Comparison of ENCODE assay signal across 10 cellular contexts in genomic region chr5:136193396-136193935, GRCh38. TPM values are rescaled to one million over a fixed set of nuclear protein-coding genes. Genes with fewer than 3 reads are reported as not detected.
DNase-seq lines count a peak whose midpoint lies in the region; ATAC-seq and TF ChIP-seq lines count a peak whose summit lies in the region.
"Had no signal": no experiment of that assay in that cellular context is flagged by ENCODE, and none has a peak within 500 bp of the region (broad histone marks: within the 10 kb centered on the region; RNA-seq: fewer than 3 reads in every experiment).

No MANE protein-coding gene starts in this region.

- H3K9me3 ChIP-seq in duodenal mucosa (ENCODE audit: control insufficient read depth in 1 of 2, low read length in 2 of 2) (no peaks in the 10 kb centered on the region), tibial artery (no peaks in the 10 kb centered on the region)

- H3K27ac Mint-ChIP-seq in mesothelial cell of epicardium, result no peak overlapping the region
- H3K27ac Mint-ChIP-seq: B cell had no signal

- no peaks in the 10 kb centered on the region for H3K36me3 ChIP-seq in duodenal mucosa (ENCODE audit: control insufficient read depth in 1 of 2, insufficient read depth in 2 of 2, low read length in 2 of 2)
- H3K36me3 ChIP-seq in tibial artery, result peaks cover 0 to 9% (median 6%) of the 10 kb centered on the region in 3 donors

- ATAC-seq in HG03196 (IDR thresholded peaks at IDR 0.05; ENCODE audit: unreplicated experiment), result no peak

- TF ChIP-seq CTCF in mesothelial cell of epicardium (IDR thresholded peaks at IDR 0.05; ENCODE audit: unreplicated experiment) (no peak), tibial artery (IDR thresholded peaks at IDR 0.05) (no peak)

- no peaks in the 10 kb centered on the region for H3K9me3 Mint-ChIP-seq in mesothelial cell of epicardium

- H3K4me3 ChIP-seq in duodenal mucosa (ENCODE audit: low read depth in 1 of 2, low read length in 2 of 2) (peak overlapping the region; percentile 76 to 81), tibial artery (peak overlapping the region; percentile 43 to 55)

- intact Hi-C loops in tibial artery (cut with DNase I; ENCODE audit: low total_unique reads), result loop anchor here (10.0 kb wide), 1 partner anchor 59 kb away; the partner anchor contains the start of gene SMAD5

- no peaks in the 10 kb centered on the region for H3K27me3 ChIP-seq in duodenal mucosa (ENCODE audit: control insufficient read depth in 1 of 2, insufficient read depth in 2 of 2, low read length in 2 of 2)
- H3K27me3 ChIP-seq in tibial artery, result peaks cover 0 to 22% of the 10 kb centered on the region in 2 donors

- H3K27me3 Mint-ChIP-seq in mesothelial cell of epicardium (ENCODE audit: low read depth), result peaks cover 58% of the 10 kb centered on the region

- H3K27ac ChIP-seq in duodenal mucosa (ENCODE audit: low read depth, low read length) (no peak overlapping the region), tibial artery (no peak overlapping the region)

- H3K36me3 Mint-ChIP-seq in mesothelial cell of epicardium, result peaks cover 8% of the 10 kb centered on the region

- H3K4me1 ChIP-seq in duodenal mucosa (ENCODE audit: control insufficient read depth in 1 of 2, insufficient read depth in 2 of 2, low read length in 2 of 2), result peaks cover 53% of the 10 kb centered on the region in 2 donors
- peaks cover 0 to 39% (median 23%) of the 10 kb centered on the region in 4 donors for H3K4me1 ChIP-seq in tibial artery

- H3K9ac ChIP-seq in duodenal mucosa (ENCODE audit: low read depth in 1 of 2, low read length in 2 of 2), result peak overlapping the region; percentile 43 to 77

- peaks cover 9% of the 10 kb centered on the region for H3K4me1 Mint-ChIP-seq in mesothelial cell of epicardium

- peak; percentile 45 for DNase-seq in activated effector memory CD4-positive, alpha-beta T cell treated with anti-CD3 and anti-CD28 coated beads, Interleukin-2, amount 50 U/mL, for 16 hours
- DNase-seq in activated effector memory CD4-positive, alpha-beta T cell treated with Interleukin-2 at 50 U/mL for 16 hours, result no peak
- peak in 1 of 2 experiments; percentile 37 for DNase-seq in mesothelial cell of epicardium (ENCODE audit: low spot score in 2 of 2, unreplicated experiment in 2 of 2)
- no peak for DNase-seq in tibial artery
- no peak for DNase-seq in NCI-H1930 (lab: John Stamatoyannopoulos, UW)
- DNase-seq in anterior cingulate cortex (lab: John Stamatoyannopoulos, UW), result no peak
- DNase-seq: NCI-H524 treated with DMSO at 0.1 percent for 48 hours had no signal

- H3K4me3 Mint-ChIP-seq in mesothelial cell of epicardium, result peak overlapping the region; percentile 71
- H3K4me3 Mint-ChIP-seq: B cell had no signal

RNA-seq across cellular contexts. Expression of gene SMIM32, which starts 0.5 kb away (rescaled TPM):
- total RNA-seq in mesothelial cell of epicardium, result 0.22 to 0.32 TPM (median 0.31 TPM) in 3 replicates
- total RNA-seq: B cell had no signal
